ENCODE assay signal across 30 cellular contexts in genomic region chr13:21823949-21824348, GRCh38.
A peak's percentile ranks its signal among the peaks of the same experiment; 100 is the strongest.
DNase-seq lines count a peak whose midpoint lies in the region; ATAC-seq and TF ChIP-seq lines count a peak whose summit lies in the region.
"Had no signal": no experiment of that assay in that cellular context is flagged by ENCODE, and none has a peak within 500 bp of the region (broad histone marks: within the 10 kb centered on the region; RNA-seq: fewer than 3 reads in every experiment).

No MANE protein-coding gene starts in this region.

- TF ChIP-seq POLR2A in NB4 (IDR thresholded peaks at IDR 0.05; ENCODE audit: extremely low read depth, insufficient read length) (no peak), gastrocnemius medialis (IDR thresholded peaks at IDR 0.05) (no peak)

- H2AFZ ChIP-seq in PC-3 (ENCODE audit: low read length), result no peak overlapping the region

- ATAC-seq in GM19025 (IDR thresholded peaks at IDR 0.05; ENCODE audit: low read depth, unreplicated experiment) (peak; percentile 61), HG03045 (IDR thresholded peaks at IDR 0.05; ENCODE audit: unreplicated experiment) (peak; percentile 47), PC-3 (no peak), gastrocnemius medialis (no peak)
- ATAC-seq in activated CD4-positive, alpha-beta T cell treated with anti-CD3 and anti-CD28 coated beads for 36 hours, result no peak
- ATAC-seq: K562; left cardiac atrium; mucosa of descending colon; SK-N-SH treated with all-trans-retinoic acid at 6 μM for 48 hours; stimulated activated effector memory CD8-positive, alpha-beta T cell treated with anti-CD3 and anti-CD28 coated beads, Interleukin-12 subunit alpha, Interleukin-12 subunit beta, amount 100 ng/mL, for 72 hours; T-helper 17 cell had no signal

- DNase-seq in NB4 (ENCODE audit: low read depth) (peak; percentile 19), mesothelial cell of epicardium (ENCODE audit: low spot score in 2 of 2, unreplicated experiment in 2 of 2) (no peak), PC-3 (no peak), mesendoderm (no peak), gastrocnemius medialis (no peak)
- no peak for DNase-seq in activated CD4-positive, alpha-beta T cell treated with anti-CD3 and anti-CD28 coated beads for 36 hours
- DNase-seq: activated CD4-positive, alpha-beta memory T cell treated with anti-CD3 and anti-CD28 coated beads, Interleukin-2, amount 10 ng/mL, durations not matched to agents 7 days and 5 days; activated CD4-positive, CD25-positive, alpha-beta regulatory T cell treated with anti-CD3 and anti-CD28 coated beads, Interleukin-2, amount 50 U/mL, for 72 hours; activated naive CD4-positive, alpha-beta T cell treated with anti-CD3 and anti-CD28 coated beads for 36 hours; central memory CD4-positive, alpha-beta T cell; cortex of kidney; effector memory CD4-positive, alpha-beta T cell; immature natural killer cell; left cardiac atrium; mucosa of descending colon; NCI-H146; NCI-H226; NCI-H774; stimulated activated CD4-positive, alpha-beta T cell treated with anti-CD3 and anti-CD28 coated beads, Interleukin-15, amount 100 ng/mL, for 24 hours; T-helper 17 cell had no signal

- no peak overlapping the region for H4K5ac ChIP-seq in mesendoderm (ENCODE audit: low read length)

- H4K20me1 ChIP-seq in PC-3 (ENCODE audit: low read length), result no peaks in the 10 kb centered on the region
- H4K20me1 ChIP-seq: BLaER1 treated with 17β-estradiol and CSF1 and Interleukin-3, amounts not matched to agents 10 nM and 100 nM had no signal

- no peak overlapping the region for H2BK120ac ChIP-seq in mesendoderm (ENCODE audit: low read depth, low read length)

- H3K79me2 ChIP-seq in PC-3 (ENCODE audit: low read length) (no peaks in the 10 kb centered on the region), mesendoderm (ENCODE audit: control insufficient read depth, insufficient read depth, low read length) (no peaks in the 10 kb centered on the region)

- no peak for TF ChIP-seq CTCF in NB4 (IDR thresholded peaks at IDR 0.05; ENCODE audit: low read depth, low read length)
- TF ChIP-seq CTCF in mesothelial cell of epicardium (IDR thresholded peaks at IDR 0.05; ENCODE audit: unreplicated experiment), result no peak
- TF ChIP-seq CTCF in PC-3 (conservative IDR thresholded peaks at IDR 0.05; ENCODE audit: low read depth, low read length), result no peak
- TF ChIP-seq CTCF in gastrocnemius medialis (IDR thresholded peaks at IDR 0.05 in 4 of 5, conservative IDR thresholded peaks at IDR 0.05 in 1 of 5), result no peak

- in situ Hi-C loops in gastrocnemius medialis (cut with MboI; ENCODE audit: low sequenced_read_pairs in 4 of 4), result loop anchor here in 1 of 4 donors (25.0 kb wide), 1 partner anchor 112 kb away; no protein-coding TSS in a partner anchor

- no peak overlapping the region for H3K4ac ChIP-seq in mesendoderm (ENCODE audit: low read depth, low read length)

- no CpG with 5 or more reads among the region's 1 CpG for WGBS in mesendoderm (ENCODE audit: extremely low coverage, insufficient coverage, low lambda C conversion rate)

- POLR2A ChIA-PET in PC-3 (lab: Charles Lee; ENCODE audit: unreplicated experiment), result no interaction called here
- POLR2A ChIA-PET in activated CD4-positive, alpha-beta T cell treated with anti-CD3 and anti-CD28 coated beads for 36 hours (lab: Charles Lee), result no interaction called here

- H3K79me1 ChIP-seq in mesendoderm (ENCODE audit: low read length), result no peaks in the 10 kb centered on the region

- no peaks in the 10 kb centered on the region for H3K9me2 ChIP-seq in PC-3 (replicated peaks; ENCODE audit: low read length)

- H3K36me3 ChIP-seq in PC-3 (ENCODE audit: low read depth, low read length), result no peaks in the 10 kb centered on the region
- no peaks in the 10 kb centered on the region for H3K36me3 ChIP-seq in mesendoderm (ENCODE audit: control insufficient read depth, insufficient read depth, low read length)
- no peaks in the 10 kb centered on the region for H3K36me3 ChIP-seq in gastrocnemius medialis
- H3K36me3 ChIP-seq: BLaER1 treated with 17β-estradiol and CSF1 and Interleukin-3, amounts not matched to agents 10 nM and 100 nM; suprapubic skin had no signal

- H3K9me3 Mint-ChIP-seq in mesothelial cell of epicardium, result peaks cover 6% of the 10 kb centered on the region
- H3K9me3 Mint-ChIP-seq in activated CD4-positive, alpha-beta T cell treated with anti-CD3 and anti-CD28 coated beads for 36 hours (ENCODE audit: low read depth), result no peaks in the 10 kb centered on the region
- H3K9me3 Mint-ChIP-seq: activated CD4-positive, alpha-beta memory T cell treated with anti-CD3 and anti-CD28 coated beads, Interleukin-2, amount 10 ng/mL, durations not matched to agents 7 days and 5 days; activated naive CD4-positive, alpha-beta T cell treated with anti-CD3 and anti-CD28 coated beads for 36 hours; immature natural killer cell; stimulated activated effector memory CD8-positive, alpha-beta T cell treated with anti-CD3 and anti-CD28 coated beads, Interleukin-12 subunit alpha, Interleukin-12 subunit beta, amount 100 ng/mL, for 72 hours had no signal

- H3K27ac Mint-ChIP-seq in mesothelial cell of epicardium, result peak overlapping the region; percentile 66
- H3K27ac Mint-ChIP-seq in activated CD4-positive, alpha-beta T cell treated with anti-CD3 and anti-CD28 coated beads for 36 hours, result no peak overlapping the region
- H3K27ac Mint-ChIP-seq: activated CD4-positive, alpha-beta memory T cell treated with anti-CD3 and anti-CD28 coated beads, Interleukin-2, amount 10 ng/mL, durations not matched to agents 7 days and 5 days; activated naive CD4-positive, alpha-beta T cell treated with anti-CD3 and anti-CD28 coated beads for 36 hours; immature natural killer cell; stimulated activated effector memory CD8-positive, alpha-beta T cell treated with anti-CD3 and anti-CD28 coated beads, Interleukin-12 subunit alpha, Interleukin-12 subunit beta, amount 100 ng/mL, for 72 hours; T-helper 17 cell had no signal

- no peaks in the 10 kb centered on the region for H3K4me1 ChIP-seq in PC-3 (ENCODE audit: insufficient read depth, low read length)
- H3K4me1 ChIP-seq in mesendoderm (ENCODE audit: control insufficient read depth, low read depth, low read length), result no peaks in the 10 kb centered on the region
- H3K4me1 ChIP-seq in gastrocnemius medialis, result no peaks in the 10 kb centered on the region
- H3K4me1 ChIP-seq: suprapubic skin had no signal

- no peak overlapping the region for H3K4me2 ChIP-seq in PC-3 (ENCODE audit: low read length)
- H3K4me2 ChIP-seq in mesendoderm (ENCODE audit: low read length), result no peak overlapping the region

- H3K27me3 Mint-ChIP-seq in mesothelial cell of epicardium (ENCODE audit: low read depth), result no peaks in the 10 kb centered on the region
- H3K27me3 Mint-ChIP-seq in activated CD4-positive, alpha-beta T cell treated with anti-CD3 and anti-CD28 coated beads for 36 hours, result no peaks in the 10 kb centered on the region
- H3K27me3 Mint-ChIP-seq: activated CD4-positive, alpha-beta memory T cell treated with anti-CD3 and anti-CD28 coated beads, Interleukin-2, amount 10 ng/mL, durations not matched to agents 7 days and 5 days had no signal

- no peak overlapping the region for H2AK5ac ChIP-seq in mesendoderm (ENCODE audit: low read length)

- H2BK15ac ChIP-seq in mesendoderm (replicated peaks; ENCODE audit: low read depth), result no peak overlapping the region

- no TSS peak for BruUV-seq in PC-3 (replicated peaks; lab: Mats Ljungman, UMichigan)

- no peak overlapping the region for H3K27ac ChIP-seq in PC-3 (ENCODE audit: low read length)
- H3K27ac ChIP-seq in mesendoderm (ENCODE audit: low read depth, low read length), result no peak overlapping the region
- no peak overlapping the region for H3K27ac ChIP-seq in gastrocnemius medialis
- H3K27ac ChIP-seq: epithelial cell of prostate, suprapubic skin had no signal

- H3K4me3 ChIP-seq in NB4 (ENCODE audit: low read depth, low read length) (no peak overlapping the region), PC-3 (ENCODE audit: low read length) (no peak overlapping the region), mesendoderm (ENCODE audit: low read length) (no peak overlapping the region), gastrocnemius medialis (no peak overlapping the region)
- H3K4me3 ChIP-seq: BLaER1 treated with 17β-estradiol and CSF1 and Interleukin-3, amounts not matched to agents 10 nM and 100 nM; K562; lung; mucosa of descending colon; suprapubic skin had no signal

- no peak overlapping the region for H4K8ac ChIP-seq in mesendoderm (ENCODE audit: low read depth, low read length)

- no peak overlapping the region for H3K23ac ChIP-seq in mesendoderm (ENCODE audit: low read length)

- no peak overlapping the region for H2BK5ac ChIP-seq in mesendoderm (ENCODE audit: low read length)

- H3K4me1 Mint-ChIP-seq in mesothelial cell of epicardium, result peaks cover 63% of the 10 kb centered on the region
- H3K4me1 Mint-ChIP-seq in activated CD4-positive, alpha-beta T cell treated with anti-CD3 and anti-CD28 coated beads for 36 hours, result no peaks in the 10 kb centered on the region
- H3K4me1 Mint-ChIP-seq: activated CD4-positive, alpha-beta memory T cell treated with anti-CD3 and anti-CD28 coated beads, Interleukin-2, amount 10 ng/mL, durations not matched to agents 7 days and 5 days; stimulated activated effector memory CD8-positive, alpha-beta T cell treated with anti-CD3 and anti-CD28 coated beads, Interleukin-12 subunit alpha, Interleukin-12 subunit beta, amount 100 ng/mL, for 72 hours; T-helper 17 cell had no signal

- no peaks in the 10 kb centered on the region for H3K36me3 Mint-ChIP-seq in mesothelial cell of epicardium
- no peaks in the 10 kb centered on the region for H3K36me3 Mint-ChIP-seq in activated CD4-positive, alpha-beta T cell treated with anti-CD3 and anti-CD28 coated beads for 36 hours (ENCODE audit: low read depth)
- H3K36me3 Mint-ChIP-seq: immature natural killer cell; stimulated activated effector memory CD8-positive, alpha-beta T cell treated with anti-CD3 and anti-CD28 coated beads, Interleukin-12 subunit alpha, Interleukin-12 subunit beta, amount 100 ng/mL, for 72 hours had no signal

- H3K56ac ChIP-seq in mesendoderm (ENCODE audit: low read length), result no peak overlapping the region

- no peak overlapping the region for H3K18ac ChIP-seq in mesendoderm (ENCODE audit: low read length)

- H3K9ac ChIP-seq in PC-3 (ENCODE audit: low read length) (no peak overlapping the region), mesendoderm (ENCODE audit: low read length) (no peak overlapping the region)
- H3K9ac ChIP-seq: BLaER1 treated with 17β-estradiol and CSF1 and Interleukin-3, amounts not matched to agents 10 nM and 100 nM had no signal

- no peaks in the 10 kb centered on the region for H3K9me3 ChIP-seq in PC-3 (ENCODE audit: low read length)
- H3K9me3 ChIP-seq in gastrocnemius medialis, result no peaks in the 10 kb centered on the region
- H3K9me3 ChIP-seq: mucosa of descending colon, suprapubic skin had no signal

- H3K4me3 Mint-ChIP-seq in mesothelial cell of epicardium, result no peak overlapping the region
- H3K4me3 Mint-ChIP-seq in activated CD4-positive, alpha-beta T cell treated with anti-CD3 and anti-CD28 coated beads for 36 hours, result no peak overlapping the region
- H3K4me3 Mint-ChIP-seq: activated CD4-positive, alpha-beta memory T cell treated with anti-CD3 and anti-CD28 coated beads, Interleukin-2, amount 10 ng/mL, durations not matched to agents 7 days and 5 days; activated naive CD4-positive, alpha-beta T cell treated with anti-CD3 and anti-CD28 coated beads for 36 hours; immature natural killer cell; nephron; stimulated activated effector memory CD8-positive, alpha-beta T cell treated with anti-CD3 and anti-CD28 coated beads, Interleukin-12 subunit alpha, Interleukin-12 subunit beta, amount 100 ng/mL, for 72 hours; T-helper 17 cell had no signal

- H3K27me3 ChIP-seq in PC-3 (ENCODE audit: low read length) (peaks cover 19% of the 10 kb centered on the region; the same call in 1 of the 2 replicates), mesendoderm (ENCODE audit: insufficient read depth, low read length, poor library complexity) (no peaks in the 10 kb centered on the region), gastrocnemius medialis (no peaks in the 10 kb centered on the region)
- H3K27me3 ChIP-seq: BLaER1 treated with 17β-estradiol and CSF1 and Interleukin-3, amounts not matched to agents 10 nM and 100 nM; suprapubic skin had no signal

- CTCF ChIA-PET in PC-3 (lab: Charles Lee), result no interaction called here
- CTCF ChIA-PET in activated CD4-positive, alpha-beta T cell treated with anti-CD3 and anti-CD28 coated beads for 36 hours (lab: Charles Lee), result no interaction called here

- intact Hi-C loops in PC-3 (cut with micrococcal nuclease), result no loop called here
- intact Hi-C loops in activated CD4-positive, alpha-beta T cell treated with anti-CD3 and anti-CD28 coated beads for 36 hours (cut with DNase I, micrococcal nuclease), result no loop called here
- intact Hi-C loops in gastrocnemius medialis (cut with DNase I; ENCODE audit: low total_unique reads), result no loop called here

- H3F3A ChIP-seq in PC-3 (ENCODE audit: low read length, unreplicated experiment), result no peaks in the 10 kb centered on the region

Comparison
In these comparisons a context has a peak if more than half of its experiments do, and no peak if none do; other contexts are left out.
1. ATAC-seq: peak in GM19025 (single experiment) and HG03045 (single experiment); none in PC-3 (single experiment), activated CD4-positive, alpha-beta T cell treated with anti-CD3 and anti-CD28 coated beads for 36 hours (single experiment) and gastrocnemius medialis (0 of 2).